8 cellular contexts compared by ENCODE assay signal in the genomic region with DNA sequence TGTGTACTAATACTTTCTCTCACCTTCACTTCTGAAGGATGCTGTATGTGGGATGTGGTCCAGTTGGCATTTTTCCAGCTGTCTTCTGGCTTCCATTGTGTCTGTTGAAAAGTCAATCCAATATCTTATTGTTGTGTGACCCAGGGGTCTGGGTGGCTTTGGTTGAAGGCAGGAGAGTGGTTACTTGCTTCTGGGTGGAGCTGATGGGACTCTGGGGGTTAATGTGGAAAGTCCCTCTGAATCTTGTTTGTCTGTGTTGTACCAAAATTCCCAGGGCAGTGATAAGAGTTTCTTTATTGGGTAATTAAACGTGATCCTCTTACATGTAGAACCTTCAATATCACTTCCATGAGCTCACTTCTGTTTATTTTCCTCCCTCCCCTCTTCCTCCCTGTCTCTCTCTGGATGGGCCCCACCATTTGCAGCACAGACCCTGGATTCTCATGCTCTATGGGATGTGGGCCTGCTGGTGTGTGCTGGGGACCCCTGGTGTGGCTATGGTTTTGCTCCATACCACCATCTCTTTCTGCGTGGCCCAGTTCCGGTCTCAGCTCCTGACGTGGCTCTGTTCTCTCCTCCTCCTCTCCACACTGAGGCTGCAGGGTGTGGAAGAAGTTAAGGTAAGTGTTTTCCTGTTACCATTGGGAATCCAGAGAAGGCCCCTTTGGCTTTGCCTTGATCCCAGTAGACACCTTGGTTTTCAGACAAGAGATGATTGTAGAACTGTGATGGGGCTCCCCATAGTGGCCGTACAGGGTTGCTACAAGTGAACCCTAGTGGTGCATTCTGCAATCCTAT.
DNase-seq lines count a peak whose midpoint lies in the region; ATAC-seq, FAIRE-seq and TF ChIP-seq lines count a peak whose summit lies in the region.

No MANE protein-coding gene starts in this region.

- no peak overlapping the region for H2AFZ ChIP-seq in SU-DHL-6 (ENCODE audit: low read depth, low read length, severe bottlenecking)

- no peaks in the 10 kb centered on the region for H3K36me3 ChIP-seq in SU-DHL-6 (ENCODE audit: low read length)

- TF ChIP-seq POLR2A in GM12892 (IDR thresholded peaks at IDR 0.05; ENCODE audit: low read depth, low read length) (no peak), NB4 (IDR thresholded peaks at IDR 0.05; ENCODE audit: extremely low read depth, insufficient read length) (no peak)

- peaks cover 3% of the 10 kb centered on the region; the same call in 1 of the 2 replicates for H3K27me3 ChIP-seq in SU-DHL-6 (ENCODE audit: low read length)

- H3K4me2 ChIP-seq in SU-DHL-6 (ENCODE audit: low read depth, low read length, poor library complexity, severe bottlenecking) = no peak overlapping the region

- H4K20me1 ChIP-seq in SU-DHL-6 (ENCODE audit: low read depth, low read length) = no peaks in the 10 kb centered on the region

- peak; percentile 91 for FAIRE-seq in GM12892 (lab: Jason Lieb, UNC)

- H3K9me3 ChIP-seq in SU-DHL-6 (ENCODE audit: insufficient read depth, low read length) = no peaks in the 10 kb centered on the region

- H3K9me2 ChIP-seq in SU-DHL-6 (replicated peaks; ENCODE audit: insufficient read depth, low read length) = no peaks in the 10 kb centered on the region

- no peak overlapping the region for H3K27ac ChIP-seq in SU-DHL-6 (ENCODE audit: low read depth, low read length)

- no peak overlapping the region for H3K4me3 ChIP-seq in NB4 (ENCODE audit: low read depth, low read length)
- no peak overlapping the region for H3K4me3 ChIP-seq in SU-DHL-6 (ENCODE audit: insufficient read depth, low read length, poor library complexity, severe bottlenecking)

- H3F3A ChIP-seq in SU-DHL-6 (ENCODE audit: insufficient read depth) = no peaks in the 10 kb centered on the region

- peak; percentile 94 for ATAC-seq in HG02642 (IDR thresholded peaks at IDR 0.05; ENCODE audit: poor library complexity, unreplicated experiment)

- TF ChIP-seq CTCF in NB4 (IDR thresholded peaks at IDR 0.05; ENCODE audit: low read depth, low read length) = peak; percentile 88
- TF ChIP-seq CTCF in SU-DHL-6 (IDR thresholded peaks at IDR 0.05; ENCODE audit: insufficient read depth, low read length, poor library complexity, severe bottlenecking) = peak; percentile 65

- no peak overlapping the region for H3K9ac ChIP-seq in SU-DHL-6 (ENCODE audit: low read length)

- DNase-seq in A172 (ENCODE audit: low spot score) (peak; percentile 91), GM12892 (ENCODE audit: insufficient read length) (peak; percentile 13), NB4 (ENCODE audit: low read depth) (peak; percentile 54), anterior cingulate cortex (lab: John Stamatoyannopoulos, UW) (peak in 49 of 58 donors; percentile 5 to 72 (median 39)), hippocampal formation (lab: John Stamatoyannopoulos, UW) (peak; percentile 64)
- peak; percentile 13 to 44 for DNase-seq in stimulated activated CD4-positive, alpha-beta T cell treated with anti-CD3 and anti-CD28 coated beads, Interleukin-12 subunit alpha, Interleukin-12 subunit beta, amount 100 ng/mL, for 24 hours (ENCODE audit: low read depth in 2 of 2)

- no peaks in the 10 kb centered on the region for H3K79me2 ChIP-seq in SU-DHL-6 (ENCODE audit: insufficient read depth, low read length)

Comparison
In these comparisons a context has a peak if more than half of its experiments do, and no peak if none do; other contexts are left out.
1. DNase-seq: peak in every context shown above with its lines; median percentile 91 in A172; 64 in hippocampal formation; 54 in NB4; 39 in anterior cingulate cortex; 28 in stimulated activated CD4-positive, alpha-beta T cell treated with anti-CD3 and anti-CD28 coated beads, Interleukin-12 subunit alpha, Interleukin-12 subunit beta, amount 100 ng/mL, for 24 hours; 13 in GM12892.